Comparison of ENCODE assay signal across 1 cellular context in the genomic region with DNA sequence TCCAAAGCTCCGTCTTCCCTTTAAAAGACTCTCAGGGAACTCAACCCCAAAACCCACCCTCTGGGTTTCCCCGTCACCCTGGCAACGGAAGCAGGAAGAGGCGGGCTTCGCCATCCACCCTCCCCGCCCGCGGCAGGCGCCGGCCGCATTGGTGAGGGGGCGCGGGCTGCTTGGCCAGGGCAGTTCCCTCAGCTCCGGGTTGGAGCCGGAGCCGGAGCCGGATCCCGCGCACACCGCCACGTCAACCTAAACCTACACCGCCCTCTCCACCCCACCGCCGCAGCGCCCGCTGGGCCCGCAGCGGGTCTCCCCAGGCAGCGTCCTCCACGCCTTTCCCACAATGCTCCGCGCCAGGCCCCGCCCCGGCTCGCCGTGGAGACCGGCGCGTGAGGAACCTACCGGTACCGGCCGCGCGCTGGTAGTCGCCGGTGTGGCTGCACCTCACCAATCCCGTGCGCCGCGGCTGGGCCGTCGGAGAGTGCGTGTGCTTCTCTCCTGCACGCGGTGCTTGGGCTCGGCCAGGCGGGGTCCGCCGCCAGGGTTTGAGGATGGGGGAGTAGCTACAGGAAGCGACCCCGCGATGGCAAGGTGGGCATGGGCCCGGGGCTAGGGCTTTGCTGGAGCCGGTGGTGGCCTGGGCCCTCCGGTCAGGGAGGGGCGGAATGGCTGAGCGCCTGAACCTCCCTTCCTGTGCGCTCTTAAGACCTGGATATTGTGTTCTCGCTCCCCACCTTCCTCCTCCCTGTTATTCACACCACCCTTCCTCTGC.
TF ChIP-seq lines count a peak whose summit lies in the region.

TSS of gene DNAJC10 (plus strand) at position 362 of the 769 bp plus-strand sequence. CDS start 1,830 bp downstream, outside the sequence.

TF ChIP-seq in GM23338, 12 proteins besides CTCF, POLR2A, EP300 and RAD21 (continued from another document):
- TF ChIP-seq POLR2AphosphoS5 (IDR thresholded peaks at IDR 0.05; ENCODE audit: low read depth): peak; percentile 100
